1 cellular context compared by ENCODE assay signal in the genomic region with DNA sequence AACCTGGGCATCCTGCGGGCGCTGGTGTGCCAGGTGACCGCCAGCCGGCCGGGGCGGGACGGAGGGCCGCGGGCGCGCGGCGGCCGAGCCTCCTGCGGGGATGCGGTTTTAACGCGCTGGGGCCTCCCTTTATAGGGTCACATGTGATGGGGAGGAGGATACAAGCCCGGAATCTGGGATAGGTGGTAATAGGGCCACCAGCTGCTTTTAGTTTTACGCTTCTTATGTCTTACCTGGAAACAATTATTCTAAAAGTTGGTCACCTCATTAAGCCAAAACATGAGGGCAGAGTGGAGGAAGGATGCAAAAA.
TF ChIP-seq lines count a peak whose summit lies in the region.

No MANE protein-coding gene starts in this region.

TF ChIP-seq in HEK293, 187 proteins besides CTCF, POLR2A, EP300 and RAD21 (continued from another document):
- TF ChIP-seq, protein P1, sequence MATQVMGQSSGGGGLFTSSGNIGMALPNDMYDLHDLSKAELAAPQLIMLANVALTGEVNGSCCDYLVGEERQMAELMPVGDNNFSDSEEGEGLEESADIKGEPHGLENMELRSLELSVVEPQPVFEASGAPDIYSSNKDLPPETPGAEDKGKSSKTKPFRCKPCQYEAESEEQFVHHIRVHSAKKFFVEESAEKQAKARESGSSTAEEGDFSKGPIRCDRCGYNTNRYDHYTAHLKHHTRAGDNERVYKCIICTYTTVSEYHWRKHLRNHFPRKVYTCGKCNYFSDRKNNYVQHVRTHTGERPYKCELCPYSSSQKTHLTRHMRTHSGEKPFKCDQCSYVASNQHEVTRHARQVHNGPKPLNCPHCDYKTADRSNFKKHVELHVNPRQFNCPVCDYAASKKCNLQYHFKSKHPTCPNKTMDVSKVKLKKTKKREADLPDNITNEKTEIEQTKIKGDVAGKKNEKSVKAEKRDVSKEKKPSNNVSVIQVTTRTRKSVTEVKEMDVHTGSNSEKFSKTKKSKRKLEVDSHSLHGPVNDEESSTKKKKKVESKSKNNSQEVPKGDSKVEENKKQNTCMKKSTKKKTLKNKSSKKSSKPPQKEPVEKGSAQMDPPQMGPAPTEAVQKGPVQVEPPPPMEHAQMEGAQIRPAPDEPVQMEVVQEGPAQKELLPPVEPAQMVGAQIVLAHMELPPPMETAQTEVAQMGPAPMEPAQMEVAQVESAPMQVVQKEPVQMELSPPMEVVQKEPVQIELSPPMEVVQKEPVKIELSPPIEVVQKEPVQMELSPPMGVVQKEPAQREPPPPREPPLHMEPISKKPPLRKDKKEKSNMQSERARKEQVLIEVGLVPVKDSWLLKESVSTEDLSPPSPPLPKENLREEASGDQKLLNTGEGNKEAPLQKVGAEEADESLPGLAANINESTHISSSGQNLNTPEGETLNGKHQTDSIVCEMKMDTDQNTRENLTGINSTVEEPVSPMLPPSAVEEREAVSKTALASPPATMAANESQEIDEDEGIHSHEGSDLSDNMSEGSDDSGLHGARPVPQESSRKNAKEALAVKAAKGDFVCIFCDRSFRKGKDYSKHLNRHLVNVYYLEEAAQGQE (tag by site-specific recombination; IDR thresholded peaks at IDR 0.05): no peak
- TF ChIP-seq, protein P2, sequence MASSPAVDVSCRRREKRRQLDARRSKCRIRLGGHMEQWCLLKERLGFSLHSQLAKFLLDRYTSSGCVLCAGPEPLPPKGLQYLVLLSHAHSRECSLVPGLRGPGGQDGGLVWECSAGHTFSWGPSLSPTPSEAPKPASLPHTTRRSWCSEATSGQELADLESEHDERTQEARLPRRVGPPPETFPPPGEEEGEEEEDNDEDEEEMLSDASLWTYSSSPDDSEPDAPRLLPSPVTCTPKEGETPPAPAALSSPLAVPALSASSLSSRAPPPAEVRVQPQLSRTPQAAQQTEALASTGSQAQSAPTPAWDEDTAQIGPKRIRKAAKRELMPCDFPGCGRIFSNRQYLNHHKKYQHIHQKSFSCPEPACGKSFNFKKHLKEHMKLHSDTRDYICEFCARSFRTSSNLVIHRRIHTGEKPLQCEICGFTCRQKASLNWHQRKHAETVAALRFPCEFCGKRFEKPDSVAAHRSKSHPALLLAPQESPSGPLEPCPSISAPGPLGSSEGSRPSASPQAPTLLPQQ (tag by site-specific recombination; IDR thresholded peaks at IDR 0.05): 0 out of 2 replicates have a peak, but pooled peaks have one; percentile 5
- TF ChIP-seq, protein P3, sequence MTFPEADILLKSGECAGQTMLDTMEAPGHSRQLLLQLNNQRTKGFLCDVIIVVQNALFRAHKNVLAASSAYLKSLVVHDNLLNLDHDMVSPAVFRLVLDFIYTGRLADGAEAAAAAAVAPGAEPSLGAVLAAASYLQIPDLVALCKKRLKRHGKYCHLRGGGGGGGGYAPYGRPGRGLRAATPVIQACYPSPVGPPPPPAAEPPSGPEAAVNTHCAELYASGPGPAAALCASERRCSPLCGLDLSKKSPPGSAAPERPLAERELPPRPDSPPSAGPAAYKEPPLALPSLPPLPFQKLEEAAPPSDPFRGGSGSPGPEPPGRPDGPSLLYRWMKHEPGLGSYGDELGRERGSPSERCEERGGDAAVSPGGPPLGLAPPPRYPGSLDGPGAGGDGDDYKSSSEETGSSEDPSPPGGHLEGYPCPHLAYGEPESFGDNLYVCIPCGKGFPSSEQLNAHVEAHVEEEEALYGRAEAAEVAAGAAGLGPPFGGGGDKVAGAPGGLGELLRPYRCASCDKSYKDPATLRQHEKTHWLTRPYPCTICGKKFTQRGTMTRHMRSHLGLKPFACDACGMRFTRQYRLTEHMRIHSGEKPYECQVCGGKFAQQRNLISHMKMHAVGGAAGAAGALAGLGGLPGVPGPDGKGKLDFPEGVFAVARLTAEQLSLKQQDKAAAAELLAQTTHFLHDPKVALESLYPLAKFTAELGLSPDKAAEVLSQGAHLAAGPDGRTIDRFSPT (tag by site-specific recombination; IDR thresholded peaks at IDR 0.05): peak; percentile 41; the same call in 1 of the 2 replicates
- TF ChIP-seq PRDM6 (tag by site-specific recombination; IDR thresholded peaks at IDR 0.05): 0 out of 2 replicates have a peak, but pooled peaks have one; percentile 10
- TF ChIP-seq IKZF3 (tag by site-specific recombination; IDR thresholded peaks at IDR 0.05): 0 out of 2 replicates have a peak, but pooled peaks have one; percentile 13
- TF ChIP-seq ZNF660 (tag by site-specific recombination; IDR thresholded peaks at IDR 0.05): 0 out of 2 replicates have a peak, but pooled peaks have one; percentile 3
